ENCODE assay signal across 22 cellular contexts in the genomic region with DNA sequence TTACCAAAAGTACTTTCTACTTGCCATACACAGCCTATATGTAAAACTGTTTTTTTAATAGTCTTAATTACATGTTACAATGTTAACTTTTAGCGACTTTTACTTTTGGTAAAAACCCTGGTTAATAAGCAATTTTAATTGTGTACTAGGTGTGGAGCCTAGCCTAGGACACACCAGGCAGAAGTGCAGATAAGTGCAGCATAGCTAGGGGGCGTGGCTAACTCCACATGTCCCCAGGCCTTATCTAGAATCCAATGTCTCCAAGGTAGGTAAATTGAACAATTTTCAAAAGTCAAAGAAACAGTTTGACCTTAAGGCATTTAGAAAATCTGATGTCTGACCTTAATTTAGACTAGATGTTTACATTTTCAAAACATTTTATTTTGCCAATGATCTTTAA.
"Had no signal": no experiment of that assay in that cellular context is flagged by ENCODE, and none has a peak within 500 bp of the region (broad histone marks: within the 10 kb centered on the region; RNA-seq: fewer than 3 reads in every experiment).

No MANE protein-coding gene starts in this region.

- H3K27ac Mint-ChIP-seq: naive B cell, nephron progenitor cell had no signal

- H3K4me1 ChIP-seq: gastrocnemius medialis, heart right ventricle, left ventricle myocardium inferior, right atrium auricular region, suprapubic skin, tibial artery, upper lobe of right lung, vagina had no signal

- ATAC-seq: esophagus mucosa, gastrocnemius medialis, heart right ventricle, upper lobe of right lung had no signal

- H3K27me3 Mint-ChIP-seq: naive B cell had no signal

- H3K36me3 Mint-ChIP-seq: naive B cell had no signal

- H3K27me3 ChIP-seq: gastrocnemius medialis, heart right ventricle, right atrium auricular region, suprapubic skin, tibial artery, upper lobe of right lung, vagina had no signal

- DNase-seq: cortex of kidney; dorsolateral prefrontal cortex; effector memory CD4-positive, alpha-beta T cell; gastrocnemius medialis; heart right ventricle; islet precursor cell; left ventricle myocardium inferior; mesenchymal stem cell; midbrain; naive B cell; nephron progenitor cell; posterior cingulate gyrus; stimulated activated CD4-positive, alpha-beta T cell treated with anti-CD3 and anti-CD28 coated beads, Interleukin-2, amount 100 ng/mL, for 48 hours; stimulated activated naive CD4-positive, alpha-beta T cell treated with Interleukin-2 at 50 U/mL for 16 hours; tibial artery; upper lobe of right lung had no signal

- H3K4me1 Mint-ChIP-seq: naive B cell had no signal

- H3K9me3 ChIP-seq: gastrocnemius medialis, left ventricle myocardium inferior, right atrium auricular region, suprapubic skin, tibial artery, upper lobe of right lung, vagina had no signal

- H3K4me3 Mint-ChIP-seq: naive B cell, nephron progenitor cell had no signal

- H3K4me3 ChIP-seq: dorsolateral prefrontal cortex, gastrocnemius medialis, heart right ventricle, left ventricle myocardium inferior, lung, right atrium auricular region, smooth muscle cell, suprapubic skin, tibial artery, upper lobe of right lung, vagina had no signal

- H3K36me3 ChIP-seq: gastrocnemius medialis, heart right ventricle, left ventricle myocardium inferior, right atrium auricular region, suprapubic skin, tibial artery, upper lobe of right lung, vagina had no signal

- H3K27ac ChIP-seq: dorsolateral prefrontal cortex, gastrocnemius medialis, heart right ventricle, left ventricle myocardium inferior, right atrium auricular region, suprapubic skin, tibial artery, upper lobe of right lung, vagina had no signal
